Comparison of ENCODE assay signal across 13 cellular contexts in the genomic region with DNA sequence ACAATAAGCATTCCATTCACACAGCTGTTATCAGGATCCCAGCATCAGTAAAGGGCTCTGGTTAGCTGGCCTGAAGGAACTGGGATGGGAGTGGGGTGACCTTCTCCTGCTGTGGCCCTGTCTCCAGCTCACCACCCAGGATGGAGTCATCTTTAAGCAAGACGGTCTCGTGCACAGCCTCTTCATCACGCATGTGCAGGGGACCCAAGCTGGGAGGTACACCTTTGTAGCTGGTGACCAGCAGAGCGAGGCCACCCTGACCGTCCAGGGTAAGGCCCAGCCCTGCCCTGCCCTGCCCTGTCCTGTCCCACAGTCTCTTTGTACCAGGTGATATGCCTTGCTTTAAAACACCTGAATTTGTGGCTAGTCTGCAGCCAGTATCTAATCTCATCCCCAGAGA. TPM values are rescaled to one million over a fixed set of nuclear protein-coding genes. Genes with fewer than 3 reads are reported as not detected.
DNase-seq lines count a peak whose midpoint lies in the region; ATAC-seq, FAIRE-seq and TF ChIP-seq lines count a peak whose summit lies in the region.
"Had no signal": no experiment of that assay in that cellular context is flagged by ENCODE, and none has a peak within 500 bp of the region (broad histone marks: within the 10 kb centered on the region; RNA-seq: fewer than 3 reads in every experiment).

No MANE protein-coding gene starts in this region.

- CTCF ChIA-PET in PC-3 (lab: Charles Lee) = interaction anchor here (0.5 to 0.8 kb wide), 2 partner anchors 60 to 66 kb away, joined by 3 read pairs; no protein-coding TSS in a partner anchor

- ATAC-seq in PC-3 = peak; percentile 4; the same call in 1 of the 2 replicates
- ATAC-seq in HG03521 (IDR thresholded peaks at IDR 0.05; ENCODE audit: unreplicated experiment) = no peak

- H2AFZ ChIP-seq in PC-3 (ENCODE audit: low read length) = no peak overlapping the region

- H3K4me2 ChIP-seq in BLaER1 treated with 17β-estradiol and CSF1 and Interleukin-3, amounts not matched to agents 10 nM and 100 nM = peak overlapping the region in 8 of 11 experiments; percentile 43 to 81 (median 66); a peak in 15 of 22 replicates
- no peak overlapping the region for H3K4me2 ChIP-seq in PC-3 (ENCODE audit: low read length)

- no peak for TF ChIP-seq CTCF in PC-3 (conservative IDR thresholded peaks at IDR 0.05; ENCODE audit: low read depth, low read length)
- no peak for TF ChIP-seq CTCF in kidney (IDR thresholded peaks at IDR 0.05; ENCODE audit: borderline replicate concordance, extremely low read depth, insufficient read depth)
- TF ChIP-seq CTCF in stomach (IDR thresholded peaks at IDR 0.05) = no peak
- no peak for TF ChIP-seq CTCF in thyroid gland (IDR thresholded peaks at IDR 0.05)

- no peaks in the 10 kb centered on the region for H3K9me2 ChIP-seq in PC-3 (replicated peaks; ENCODE audit: low read length)

- intact Hi-C loops in PC-3 (cut with micrococcal nuclease) = no loop called here
- intact Hi-C loops in kidney (cut with DNase I) = no loop called here
- intact Hi-C loops in stomach (cut with DNase I; ENCODE audit: low total_unique reads) = no loop called here
- intact Hi-C loops in thyroid gland (cut with DNase I) = loop anchor here (10.0 kb wide), 1 partner anchor 240 kb away; no protein-coding TSS in a partner anchor

- peak overlapping the region in 1 of 11 experiments; percentile 52; a peak in 1 of 22 replicates for H3K9ac ChIP-seq in BLaER1 treated with 17β-estradiol and CSF1 and Interleukin-3, amounts not matched to agents 10 nM and 100 nM
- no peak overlapping the region for H3K9ac ChIP-seq in PC-3 (ENCODE audit: low read length)
- H3K9ac ChIP-seq in kidney (ENCODE audit: low read length in 2 of 2) = no peak overlapping the region

- no peaks in the 10 kb centered on the region for H3K27me3 ChIP-seq in BLaER1 treated with 17β-estradiol and CSF1 and Interleukin-3, amounts not matched to agents 10 nM and 100 nM
- H3K27me3 ChIP-seq in PC-3 (ENCODE audit: low read length) = peaks cover 34% of the 10 kb centered on the region
- H3K27me3 ChIP-seq in stomach = peaks cover 0 to 11% (median 0%) of the 10 kb centered on the region in 3 donors
- no peaks in the 10 kb centered on the region for H3K27me3 ChIP-seq in thyroid gland

- H3K4me3 ChIP-seq in BLaER1 treated with 17β-estradiol and CSF1 and Interleukin-3, amounts not matched to agents 10 nM and 100 nM = no peak overlapping the region
- H3K4me3 ChIP-seq in PC-3 (ENCODE audit: low read length) (no peak overlapping the region), kidney (ENCODE audit: low read length in 2 of 2) (no peak overlapping the region), stomach (no peak overlapping the region), thyroid gland (replicated peaks in 1 of 3) (no peak overlapping the region)

- DNase-seq in PC-3 (no peak), kidney (peak; percentile 43), stomach (peak; percentile 17), NCI-H1105 treated with DMSO at 0.1 percent for 48 hours (lab: John Stamatoyannopoulos, UW) (no peak), thyroid gland (no peak)
- DNase-seq: NCI-H1048, NCI-H1694, SIG-M5 had no signal

- no peaks in the 10 kb centered on the region for H3F3A ChIP-seq in PC-3 (ENCODE audit: low read length, unreplicated experiment)

- POLR2A ChIA-PET in PC-3 (lab: Charles Lee; ENCODE audit: unreplicated experiment) = no interaction called here

- 0 out of 22 replicates have a peak, but pooled peaks cover 0 to 4% (median 0%) of the 10 kb centered on the region in 11 experiments for H4K20me1 ChIP-seq in BLaER1 treated with 17β-estradiol and CSF1 and Interleukin-3, amounts not matched to agents 10 nM and 100 nM
- H4K20me1 ChIP-seq in PC-3 (ENCODE audit: low read length) = no peaks in the 10 kb centered on the region

- BruUV-seq in PC-3 (replicated peaks; lab: Mats Ljungman, UMichigan) = no TSS peak

- H3K27ac ChIP-seq in BLaER1 treated with 17β-estradiol and CSF1 and Interleukin-3, amounts not matched to agents 10 nM and 100 nM = peak overlapping the region in 2 of 11 experiments; percentile 44 to 62; a peak in 5 of 22 replicates
- H3K27ac ChIP-seq in PC-3 (ENCODE audit: low read length) (no peak overlapping the region), kidney (ENCODE audit: low read depth in 2 of 2, low read length in 2 of 2) (no peak overlapping the region), stomach (no peak overlapping the region), thyroid gland (no peak overlapping the region)
- H3K27ac ChIP-seq: C4-2B had no signal

- FAIRE-seq in kidney (lab: Jason Lieb, UNC) = no peak
- FAIRE-seq: H54 had no signal

- TF ChIP-seq POLR2A in stomach (IDR thresholded peaks at IDR 0.05) (no peak), thyroid gland (IDR thresholded peaks at IDR 0.05) (no peak)

- peaks cover 0 to 44% (median 28%) of the 10 kb centered on the region in 10 experiments; a peak in 16 of 20 replicates for H3K4me1 ChIP-seq in BLaER1 treated with 17β-estradiol and CSF1 and Interleukin-3, amounts not matched to agents 10 nM and 100 nM
- H3K4me1 ChIP-seq in PC-3 (ENCODE audit: insufficient read depth, low read length) = no peaks in the 10 kb centered on the region
- no peaks in the 10 kb centered on the region for H3K4me1 ChIP-seq in kidney (ENCODE audit: control insufficient read depth in 1 of 2, insufficient read depth in 1 of 2, low read depth in 1 of 2, low read length in 2 of 2)
- no peaks in the 10 kb centered on the region for H3K4me1 ChIP-seq in stomach
- no peaks in the 10 kb centered on the region for H3K4me1 ChIP-seq in thyroid gland

- no peaks in the 10 kb centered on the region for H3K9me3 ChIP-seq in BLaER1 treated with 17β-estradiol and CSF1 and Interleukin-3, amounts not matched to agents 10 nM and 100 nM (replicated peaks in 1 of 11)
- H3K9me3 ChIP-seq in PC-3 (ENCODE audit: low read length) (no peaks in the 10 kb centered on the region), kidney (ENCODE audit: control insufficient read depth in 1 of 2, low read length in 2 of 2) (no peaks in the 10 kb centered on the region), stomach (no peaks in the 10 kb centered on the region), thyroid gland (no peaks in the 10 kb centered on the region)

- H3K79me2 ChIP-seq in PC-3 (ENCODE audit: low read length) = no peaks in the 10 kb centered on the region

- no peak for TF ChIP-seq EP300 in stomach (IDR thresholded peaks at IDR 0.05)

- no peaks in the 10 kb centered on the region for H3K36me3 ChIP-seq in BLaER1 treated with 17β-estradiol and CSF1 and Interleukin-3, amounts not matched to agents 10 nM and 100 nM
- no peaks in the 10 kb centered on the region for H3K36me3 ChIP-seq in PC-3 (ENCODE audit: low read depth, low read length)
- no peaks in the 10 kb centered on the region for H3K36me3 ChIP-seq in kidney (ENCODE audit: control insufficient read depth in 1 of 2, insufficient read depth in 2 of 2, low read length in 2 of 2)
- no peaks in the 10 kb centered on the region for H3K36me3 ChIP-seq in stomach
- no peaks in the 10 kb centered on the region for H3K36me3 ChIP-seq in thyroid gland

- 75 to 92% (median 77%) methylated on average over 5 of the region's 5 CpGs for WGBS in stomach, 5 donors
- WGBS in thyroid gland, 2 donors = 92 to 93% methylated on average over 2 to 5 of the region's 5 CpGs

RNA-seq across cellular contexts. Expression of gene IGFN1, which starts 24.3 kb away (rescaled TPM):
- total RNA-seq in PC-3 (2014; rRNA removed) = 0.04 and 0.63 TPM in 2 replicates
- total RNA-seq in kidney = 2.8 TPM
- polyA plus RNA-seq in kidney (ENCODE audit: insufficient read depth, low read depth, low replicate concordance) = not detected
- total RNA-seq in stomach = under 1 TPM in 2 of 5 donors, not detected in 3; under 0.01 to 0.55 TPM
- under 1 TPM; under 0.01 to 0.15 (median 0.05) TPM for polyA plus RNA-seq in stomach
- 10 to 100 TPM; 16.2 to 78.6 (median 33.0) TPM for total RNA-seq in thyroid gland
- total RNA-seq: M059J had no signal

Comparison
In these comparisons a context has a peak if more than half of its experiments do, and no peak if none do; other contexts are left out.
1. DNase-seq: peak in kidney (single experiment) and stomach (single experiment); none in PC-3 (single experiment), NCI-H1105 treated with DMSO at 0.1 percent for 48 hours (single experiment) and thyroid gland (0 of 2).